ENCODE assay signal across 24 cellular contexts in genomic region chr13:94325148-94325528, GRCh38.
A peak's percentile ranks its signal among the peaks of the same experiment; 100 is the strongest.
DNase-seq lines count a peak whose midpoint lies in the region; ATAC-seq and FAIRE-seq lines count a peak whose summit lies in the region.
"Had no signal": no experiment of that assay in that cellular context is flagged by ENCODE, and none has a peak within 500 bp of the region (broad histone marks: within the 10 kb centered on the region; RNA-seq: fewer than 3 reads in every experiment).

No MANE protein-coding gene starts in this region.

- no peak overlapping the region for H3K4me3 ChIP-seq in HUES48 (ENCODE audit: low read depth, low read length)
- H3K4me3 ChIP-seq: right lobe of liver, tibial artery had no signal

- no peaks in the 10 kb centered on the region for H3K27me3 Mint-ChIP-seq in activated T-helper 1 cell treated with anti-CD3 and anti-CD28 coated beads, Interleukin-12 subunit alpha, Interleukin-12 subunit beta, Interleukin-2, Interleukin-4 antibody, amounts not matched to agents 30 ng/mL and 10 ng/mL and 1 ng/mL, durations not matched to agents 14 hours and 24 hours and 36 hours (ENCODE audit: insufficient read depth)
- H3K27me3 Mint-ChIP-seq: activated naive CD4-positive, alpha-beta T cell treated with anti-CD3 and anti-CD28 coated beads, Interleukin-2, amount 50 U/mL, for 24 hours; memory B cell; stimulated activated naive CD8-positive, alpha-beta T cell treated with anti-CD3 and anti-CD28 coated beads, Interleukin-15, Interleukin-2, amounts not matched to agents 100 ng/mL and 50 ng/mL, for 24 hours had no signal

- peaks cover 10% of the 10 kb centered on the region; the same call in 1 of the 2 replicates for H3K4me1 ChIP-seq in HUES48 (ENCODE audit: control insufficient read depth, insufficient read depth, low read length)

- ATAC-seq in left lobe of liver: peak; percentile 64
- peak; percentile 59 for ATAC-seq in sciatic nerve

- no peak overlapping the region for H3K27ac Mint-ChIP-seq in activated T-helper 1 cell treated with anti-CD3 and anti-CD28 coated beads, Interleukin-12 subunit alpha, Interleukin-12 subunit beta, Interleukin-2, Interleukin-4 antibody, amounts not matched to agents 30 ng/mL and 10 ng/mL and 1 ng/mL, durations not matched to agents 14 hours and 24 hours and 36 hours
- H3K27ac Mint-ChIP-seq: memory B cell had no signal

- H3K4me1 Mint-ChIP-seq in activated T-helper 1 cell treated with anti-CD3 and anti-CD28 coated beads, Interleukin-12 subunit alpha, Interleukin-12 subunit beta, Interleukin-2, Interleukin-4 antibody, amounts not matched to agents 30 ng/mL and 10 ng/mL and 1 ng/mL, durations not matched to agents 14 hours and 24 hours and 36 hours (ENCODE audit: low read depth): peaks cover 88% of the 10 kb centered on the region

- H3K36me3 ChIP-seq in HUES48 (ENCODE audit: control insufficient read depth, insufficient read depth, low read length): no peaks in the 10 kb centered on the region
- H3K36me3 ChIP-seq: right lobe of liver, tibial artery had no signal

- no peak overlapping the region for H3K9ac ChIP-seq in HUES48 (ENCODE audit: low read depth, low read length)

- H3K36me3 Mint-ChIP-seq in activated T-helper 1 cell treated with anti-CD3 and anti-CD28 coated beads, Interleukin-12 subunit alpha, Interleukin-12 subunit beta, Interleukin-2, Interleukin-4 antibody, amounts not matched to agents 30 ng/mL and 10 ng/mL and 1 ng/mL, durations not matched to agents 14 hours and 24 hours and 36 hours (ENCODE audit: low read depth): peaks cover 20% of the 10 kb centered on the region
- H3K36me3 Mint-ChIP-seq: memory B cell had no signal

- no peaks in the 10 kb centered on the region for H3K9me3 ChIP-seq in HUES48 (ENCODE audit: control insufficient read depth, insufficient read depth, low read length)
- H3K9me3 ChIP-seq: right lobe of liver, tibial artery had no signal

- peaks cover 39% of the 10 kb centered on the region for H3K9me3 Mint-ChIP-seq in activated T-helper 1 cell treated with anti-CD3 and anti-CD28 coated beads, Interleukin-12 subunit alpha, Interleukin-12 subunit beta, Interleukin-2, Interleukin-4 antibody, amounts not matched to agents 30 ng/mL and 10 ng/mL and 1 ng/mL, durations not matched to agents 14 hours and 24 hours and 36 hours

- no peak for FAIRE-seq in urothelium cell line (lab: Jason Lieb, UNC)
- FAIRE-seq: H1 had no signal

- no peaks in the 10 kb centered on the region for H3K27me3 ChIP-seq in HUES48 (ENCODE audit: control insufficient read depth, insufficient read depth, low read length)
- H3K27me3 ChIP-seq: right lobe of liver, tibial artery had no signal

- intact Hi-C loops in activated T-helper 1 cell treated with anti-CD3 and anti-CD28 coated beads, Interleukin-12 subunit alpha, Interleukin-12 subunit beta, Interleukin-2, Interleukin-4 antibody, amounts not matched to agents 30 ng/mL and 10 ng/mL and 1 ng/mL, durations not matched to agents 14 hours and 24 hours and 36 hours (cut with micrococcal nuclease): loop anchor here (5.0 kb wide), 4 partner anchors 113 to 533 kb away; partner anchors contain the start of gene GPR180
- intact Hi-C loops in sciatic nerve (cut with DNase I): no loop called here
- intact Hi-C loops in posterior vena cava (cut with DNase I): no loop called here

- peak overlapping the region; percentile 6 for H3K4me3 Mint-ChIP-seq in activated T-helper 1 cell treated with anti-CD3 and anti-CD28 coated beads, Interleukin-12 subunit alpha, Interleukin-12 subunit beta, Interleukin-2, Interleukin-4 antibody, amounts not matched to agents 30 ng/mL and 10 ng/mL and 1 ng/mL, durations not matched to agents 14 hours and 24 hours and 36 hours
- H3K4me3 Mint-ChIP-seq: activated naive CD4-positive, alpha-beta T cell treated with anti-CD3 and anti-CD28 coated beads, Interleukin-2, amount 50 U/mL, for 24 hours; memory B cell; stimulated activated naive CD8-positive, alpha-beta T cell treated with anti-CD3 and anti-CD28 coated beads, Interleukin-15, Interleukin-2, amounts not matched to agents 100 ng/mL and 50 ng/mL, for 24 hours had no signal

- no peak for DNase-seq in activated T-helper 1 cell treated with anti-CD3 and anti-CD28 coated beads, Interleukin-12 subunit alpha, Interleukin-12 subunit beta, Interleukin-2, Interleukin-4 antibody, amounts not matched to agents 30 ng/mL and 10 ng/mL and 1 ng/mL, durations not matched to agents 14 hours and 24 hours and 36 hours (ENCODE audit: low spot score)
- no peak for DNase-seq in left lobe of liver (ENCODE audit: low spot score)
- no peak for DNase-seq in sciatic nerve (ENCODE audit: low spot score)
- no peak for DNase-seq in OCI-M1 (lab: John Stamatoyannopoulos, UW)
- no peak for DNase-seq in posterior vena cava (ENCODE audit: low spot score)
- DNase-seq in urothelium cell line (ENCODE audit: low spot score): no peak
- DNase-seq: activated CD4-positive, alpha-beta T cell treated with anti-CD3 and anti-CD28 coated beads for 4 hours; aorta; caudate nucleus; DMS79; GF-D8; head of caudate nucleus; Karpas-422; MV-4-11; NCI-H1694; NCI-H2171; NCI-H526; right lobe of liver; tibial artery had no signal

- H3K27ac ChIP-seq in HUES48 (ENCODE audit: low read depth, low read length): peak overlapping the region; percentile 7
- H3K27ac ChIP-seq: right lobe of liver had no signal
